1 cellular context compared by ENCODE assay signal in genomic region chr3:72721696-72722381, GRCh38.
TF ChIP-seq lines count a peak whose summit lies in the region.

No MANE protein-coding gene starts in this region.

TF ChIP-seq in WTC11, 78 proteins besides CTCF, POLR2A, EP300 and RAD21 (continued from another document):
- TF ChIP-seq TEAD4 (CRISPR knock-in tag; IDR thresholded peaks at IDR 0.05): no peak
- no peak for TF ChIP-seq AR (CRISPR knock-in tag; IDR thresholded peaks at IDR 0.05)
- TF ChIP-seq ZNF671 (CRISPR knock-in tag; IDR thresholded peaks at IDR 0.05): no peak
- TF ChIP-seq ZNF121 (CRISPR knock-in tag; IDR thresholded peaks at IDR 0.05): no peak
- TF ChIP-seq FOXP1 (CRISPR knock-in tag; IDR thresholded peaks at IDR 0.05; ENCODE audit: borderline replicate concordance): no peak
- TF ChIP-seq MLX (CRISPR knock-in tag; IDR thresholded peaks at IDR 0.05): no peak
- TF ChIP-seq USF2 (CRISPR knock-in tag; IDR thresholded peaks at IDR 0.05): no peak
- TF ChIP-seq ZBTB21 (CRISPR knock-in tag; IDR thresholded peaks at IDR 0.05; ENCODE audit: borderline replicate concordance): no peak
- TF ChIP-seq AFF4 (CRISPR knock-in tag; IDR thresholded peaks at IDR 0.05; ENCODE audit: borderline replicate concordance): no peak
- TF ChIP-seq MYBL2 (CRISPR knock-in tag; IDR thresholded peaks at IDR 0.05): no peak
- TF ChIP-seq ZNF425 (CRISPR knock-in tag; conservative IDR thresholded peaks at IDR 0.05): no peak
- TF ChIP-seq ZMAT4 (CRISPR knock-in tag; IDR thresholded peaks at IDR 0.05): no peak
